Comparison of ENCODE assay signal across 27 cellular contexts in genomic region chr1:116889417-116889816, GRCh38.
"Had no signal": no experiment of that assay in that cellular context is flagged by ENCODE, and none has a peak within 500 bp of the region (broad histone marks: within the 10 kb centered on the region; RNA-seq: fewer than 3 reads in every experiment).

No MANE protein-coding gene starts in this region.

- H3K27me3 ChIP-seq: brain microvascular endothelial cell, foreskin keratinocyte, tibial nerve had no signal

- H3K4me3 ChIP-seq: heart right ventricle, psoas muscle, tibial nerve had no signal

- ATAC-seq: esophagus mucosa; foreskin keratinocyte; naive thymus-derived CD8-positive, alpha-beta T cell; psoas muscle had no signal

- H3K4me3 Mint-ChIP-seq: activated CD4-positive, alpha-beta memory T cell treated with anti-CD3 and anti-CD28 coated beads for 36 hours; activated CD4-positive, alpha-beta T cell treated with anti-CD3 and anti-CD28 coated beads, Interleukin-2, amount 10 ng/mL, durations not matched to agents 24 days and 14 days; activated T-cell treated with anti-CD3 and anti-CD28 coated beads, Interleukin-2, amount 50 U/mL, for 24 hours; endodermal cell; naive thymus-derived CD8-positive, alpha-beta T cell; neural crest cell; T-helper 1 cell treated with Interleukin-12 subunit alpha and Interleukin-12 subunit beta and Interleukin-4 antibody, amounts not matched to agents 30 μg/mL and 1 μg/mL, for 36 hours had no signal

- H2AFZ ChIP-seq: parathyroid adenoma had no signal

- H3K79me2 ChIP-seq: parathyroid adenoma had no signal

- H3K36me3 ChIP-seq: brain microvascular endothelial cell, heart right ventricle, tibial nerve, WERI-Rb-1 had no signal

- H3K9me3 Mint-ChIP-seq: neural crest cell had no signal

- H3K4me1 Mint-ChIP-seq: neural crest cell had no signal

- H3K9me3 ChIP-seq: heart right ventricle, psoas muscle, tibial nerve had no signal

- H3K27ac ChIP-seq: brain microvascular endothelial cell, foreskin keratinocyte, parathyroid adenoma, psoas muscle, tibial nerve, WERI-Rb-1 had no signal

- H3K36me3 Mint-ChIP-seq: activated CD4-positive, alpha-beta memory T cell treated with anti-CD3 and anti-CD28 coated beads for 36 hours had no signal

- H3K27ac Mint-ChIP-seq: activated CD4-positive, alpha-beta memory T cell treated with anti-CD3 and anti-CD28 coated beads for 36 hours; activated CD4-positive, alpha-beta T cell treated with anti-CD3 and anti-CD28 coated beads, Interleukin-2, amount 10 ng/mL, durations not matched to agents 24 days and 14 days; activated T-cell treated with anti-CD3 and anti-CD28 coated beads, Interleukin-2, amount 50 U/mL, for 24 hours; endodermal cell; naive thymus-derived CD8-positive, alpha-beta T cell; T-helper 1 cell treated with Interleukin-12 subunit alpha and Interleukin-12 subunit beta and Interleukin-4 antibody, amounts not matched to agents 30 μg/mL and 1 μg/mL, for 36 hours had no signal

- DNase-seq: activated CD4-positive, alpha-beta memory T cell treated with anti-CD3 and anti-CD28 coated beads for 36 hours; activated CD4-positive, alpha-beta T cell treated with anti-CD3 and anti-CD28 coated beads, Interleukin-2, amount 10 ng/mL, durations not matched to agents 24 days and 14 days; activated CD4-positive, CD25-positive, alpha-beta regulatory T cell treated with anti-CD3 and anti-CD28 coated beads, Interleukin-2, amount 50 U/mL, for 72 hours; activated CD8-positive, alpha-beta memory T cell treated with anti-CD3 and anti-CD28 coated beads, Interleukin-2, amount 50 U/mL, for 48 hours; activated gamma-delta T cell; activated naive CD4-positive, alpha-beta T cell treated with anti-CD3 and anti-CD28 coated beads, Interleukin-2, amount 50 U/mL, for 16 hours; activated T-cell treated with anti-CD3 and anti-CD28 coated beads, Interleukin-2, amount 50 U/mL, for 24 hours; amniotic stem cell; brain microvascular endothelial cell; caudate nucleus; foreskin keratinocyte; heart right ventricle; kidney glomerular epithelial cell; midbrain; naive thymus-derived CD8-positive, alpha-beta T cell; occipital lobe; stimulated activated CD4-positive, alpha-beta T cell treated with anti-CD3 and anti-CD28 coated beads, Interleukin-2, amount 100 ng/mL, for 48 hours; stimulated activated naive CD4-positive, alpha-beta T cell treated with Interleukin-2 at 50 U/mL for 16 hours; T-helper 9 cell; WERI-Rb-1 had no signal

- H3K4me1 ChIP-seq: parathyroid adenoma, psoas muscle, tibial nerve had no signal
